ENCODE assay signal across 10 cellular contexts in genomic region chr19:13104848-13105646, GRCh38. TPM values are rescaled to one million over a fixed set of nuclear protein-coding genes. Genes with fewer than 3 reads are reported as not detected.
DNase-seq lines count a peak whose midpoint lies in the region; ATAC-seq, FAIRE-seq and TF ChIP-seq lines count a peak whose summit lies in the region.
"Had no signal": no experiment of that assay in that cellular context is flagged by ENCODE, and none has a peak within 500 bp of the region (broad histone marks: within the 10 kb centered on the region; RNA-seq: fewer than 3 reads in every experiment).

No MANE protein-coding gene starts in this region.

- H3K4me1 ChIP-seq in liver (ENCODE audit: control insufficient read depth in 4 of 4, insufficient read depth in 4 of 4, low read length in 3 of 4) (peaks cover 5 to 18% (median 7%) of the 10 kb centered on the region in 4 donors), HepG2 (ENCODE audit: insufficient read depth, low read length) (peaks cover 20% of the 10 kb centered on the region), uterus (peaks cover 0 to 8% of the 10 kb centered on the region in 2 donors)

- CTCF ChIA-PET in HepG2 (lab: Yijun Ruan, JAX; ENCODE audit: low intra/inter-chr PET ratio, low total read pairs), result no interaction called here

- no peak overlapping the region for H2AFZ ChIP-seq in HepG2 (ENCODE audit: low read length)

- TF ChIP-seq CTCF in liver (IDR thresholded peaks at IDR 0.05; ENCODE audit: low read depth, low read length, missing input control), result no peak
- TF ChIP-seq CTCF in HepG2 (CRISPR knock-in tag; IDR thresholded peaks at IDR 0.05), result no peak
- 0 out of 2 replicates have a peak, but pooled peaks have one; percentile 4 for TF ChIP-seq CTCF in VCaP (conservative IDR thresholded peaks at IDR 0.05)
- no peak for TF ChIP-seq CTCF in uterus (IDR thresholded peaks at IDR 0.05)

- H3K9ac ChIP-seq in liver (ENCODE audit: low read depth in 1 of 2, low read length in 2 of 2) (no peak overlapping the region), HepG2 (ENCODE audit: insufficient read depth, low read depth, low read length) (no peak overlapping the region)

- H3K36me3 Mint-ChIP-seq in immature natural killer cell, result peaks cover 0 to 3% (median 0%) of the 10 kb centered on the region in 3 donors

- H3K9me3 Mint-ChIP-seq in immature natural killer cell, result peaks cover 0 to 4% (median 2%) of the 10 kb centered on the region in 6 donors
- H3K9me3 Mint-ChIP-seq: nephron had no signal

- no peaks in the 10 kb centered on the region for H4K20me1 ChIP-seq in HepG2 (ENCODE audit: insufficient read depth, low read length)

- no peak for TF ChIP-seq RAD21 in liver (IDR thresholded peaks at IDR 0.05)
- no peak for TF ChIP-seq RAD21 in HepG2 (CRISPR knock-in tag; IDR thresholded peaks at IDR 0.05)

- no TSS peak for BruUV-seq in HepG2 (replicated peaks; lab: Mats Ljungman, UMichigan)

- peak overlapping the region; percentile 68 to 90 (median 88) for H3K27ac Mint-ChIP-seq in immature natural killer cell
- H3K27ac Mint-ChIP-seq: nephron had no signal

- DNase-seq in HepG2 (ENCODE audit: low spot score) (no peak), immature natural killer cell (peak in 2 of 3 donors; percentile 37 to 51), uterus (peak in 1 of 2 donors; percentile 34), cerebellar nuclear complex (lab: John Stamatoyannopoulos, UW) (no peak)

- H3K9me3 ChIP-seq in liver (ENCODE audit: control insufficient read depth in 4 of 4, low read length in 3 of 4), result no peaks in the 10 kb centered on the region
- no peaks in the 10 kb centered on the region for H3K9me3 ChIP-seq in HepG2 (ENCODE audit: low read length)
- H3K9me3 ChIP-seq in uterus, result no peaks in the 10 kb centered on the region

- intact Hi-C loops in HepG2 (cut with micrococcal nuclease; ENCODE audit: unreplicated experiment) (no loop called here), uterus (cut with DNase I; ENCODE audit: low total_unique reads) (no loop called here)

- H3K27ac ChIP-seq in liver (ENCODE audit: low read depth in 1 of 2, low read length in 2 of 2) (peak overlapping the region; percentile 48 to 59), HepG2 (ENCODE audit: extremely low read length, insufficient read depth, low read length) (no peak overlapping the region), VCaP (no peak overlapping the region), uterus (peak overlapping the region; percentile 2 to 25)

- H3K4me1 Mint-ChIP-seq in immature natural killer cell, result peaks cover 26 to 31% of the 10 kb centered on the region in 2 donors

- H3K36me3 ChIP-seq in liver (ENCODE audit: control insufficient read depth in 4 of 4, insufficient read depth in 3 of 4, low read depth in 1 of 4, low read length in 3 of 4) (peaks cover 0 to 8% (median 2%) of the 10 kb centered on the region in 4 donors), HepG2 (replicated peaks in 1 of 2; ENCODE audit: control insufficient read depth in 1 of 2, insufficient read depth in 2 of 2, low read length in 2 of 2) (peaks cover 7 to 14% of the 10 kb centered on the region in 2 experiments; a peak in 4 of 5 replicates), uterus (no peaks in the 10 kb centered on the region)

- H3K4me2 ChIP-seq in HepG2 (ENCODE audit: low read depth, low read length), result no peak overlapping the region

- in situ Hi-C loops in HepG2 (cut with HindIII; ENCODE audit: extremely low pct_ligation_motif_present, low pct_unique_long_range_greater_than_20kb), result no loop called here

- no peak for FAIRE-seq in HepG2 (lab: Jason Lieb, UNC)
- FAIRE-seq: bronchial epithelial cell had no signal

- 80% methylated on average over 26 of the region's 26 CpGs for WGBS in liver
- WGBS in HepG2 (ENCODE audit: low lambda C conversion rate), result 95% methylated on average over 21 of the region's 26 CpGs

- no peak for TF ChIP-seq EP300 in HepG2 (IDR thresholded peaks at IDR 0.05; ENCODE audit: low read depth in 2 of 2, low read length in 2 of 2)
- no peak for TF ChIP-seq EP300 in HepG2 (CRISPR knock-in tag; IDR thresholded peaks at IDR 0.05; ENCODE audit: borderline replicate concordance)

- POLR2A ChIA-PET in HepG2 (lab: Yijun Ruan, JAX), result interaction anchor here (1.2 kb wide), 1 partner anchor 13 kb away, joined by 5 read pairs; the partner anchor contains the start of gene NACC1

- H3K27me3 ChIP-seq in liver (ENCODE audit: control insufficient read depth in 4 of 4, insufficient read depth in 4 of 4, low read length in 3 of 4), result no peaks in the 10 kb centered on the region
- no peaks in the 10 kb centered on the region for H3K27me3 ChIP-seq in HepG2 (ENCODE audit: control insufficient read depth in 1 of 2, insufficient read depth in 2 of 2, low read length in 2 of 2)
- H3K27me3 ChIP-seq in uterus, result no peaks in the 10 kb centered on the region

- no peak for ATAC-seq in HepG2
- no peak for ATAC-seq in GM19463 (IDR thresholded peaks at IDR 0.05; ENCODE audit: unreplicated experiment)
- ATAC-seq in HG03280 (IDR thresholded peaks at IDR 0.05; ENCODE audit: unreplicated experiment), result no peak

- peaks cover 9 to 11% (median 9%) of the 10 kb centered on the region in 3 donors for H3K27me3 Mint-ChIP-seq in immature natural killer cell (ENCODE audit: low read depth in 3 of 3)

- peak overlapping the region; percentile 90 to 98 (median 93) for H3K4me3 Mint-ChIP-seq in immature natural killer cell
- H3K4me3 Mint-ChIP-seq: nephron had no signal

- 0 out of 4 replicates have a peak, but pooled peaks of 1 of the 2 experiments have one; percentile 10 for TF ChIP-seq POLR2A in HepG2 (IDR thresholded peaks at IDR 0.05; ENCODE audit: insufficient read depth in 1 of 2, low read depth in 2 of 2, low read length in 2 of 2)
- TF ChIP-seq POLR2A in uterus (IDR thresholded peaks at IDR 0.05), result no peak

- no peak overlapping the region for H3K4me3 ChIP-seq in liver (ENCODE audit: low read depth in 1 of 3, low read length in 3 of 3)
- H3K4me3 ChIP-seq in HepG2 (replicated peaks in 1 of 3; ENCODE audit: insufficient read depth in 1 of 3, low read depth in 2 of 3, low read length in 3 of 3), result no peak overlapping the region
- no peak overlapping the region for H3K4me3 ChIP-seq in uterus

- H3K79me2 ChIP-seq in HepG2 (ENCODE audit: insufficient read depth, low read length), result no peaks in the 10 kb centered on the region

RNA-seq across cellular contexts. Expression of gene LYL1, which starts 2.4 kb away (rescaled TPM):
- 10 to 100 TPM in 1 of 2 donors, 1 to 10 TPM in 1; 2.0 to 69.7 TPM for total RNA-seq in liver
- 1 to 10 TPM in 1 of 2 donors, under 1 TPM in 1; 0.35 to 2.6 TPM for polyA plus RNA-seq in liver
- total RNA-seq in HepG2 (2016; rRNA removed; fragmentation: Illumina TruSeq; extraction: Trizol), result 0.69 and 0.75 TPM in 2 replicates
- total RNA-seq in HepG2 (2016; cell fraction: cytosol; rRNA removed; fragmentation: Illumina TruSeq; extraction: Trizol; ENCODE audit: low read depth), result 0.79 and 0.91 TPM in 2 replicates
- 0.40 and 0.97 TPM in 2 replicates for total RNA-seq in HepG2 (2016; cell fraction: insoluble cytoplasmic fraction; rRNA removed; fragmentation: Illumina TruSeq; extraction: Trizol)
- 0.74 and 0.90 TPM in 2 replicates for total RNA-seq in HepG2 (2016; cell fraction: membrane; rRNA removed; fragmentation: Illumina TruSeq; extraction: Trizol)
- total RNA-seq in HepG2 (2016; cell fraction: nucleus; rRNA removed; fragmentation: Illumina TruSeq; extraction: Trizol), result 0.31 and 0.75 TPM in 2 replicates
- 0.72 and 0.92 TPM in 2 replicates for polyA plus RNA-seq in HepG2 (2011; rRNA removed)
- polyA plus RNA-seq in HepG2 (2011; cell fraction: cytosol; rRNA removed), result 0.71 and 1.6 TPM in 2 replicates
- 2.0 and 2.6 TPM in 2 replicates for polyA plus RNA-seq in HepG2 (2011; cell fraction: nucleus; rRNA removed)
- polyA plus RNA-seq in HepG2 (2012), result 0.31 and 0.32 TPM in 2 replicates
- polyA plus RNA-seq in HepG2 (2016; cell fraction: cytosol; fragmentation: Illumina TruSeq; extraction: Trizol; ENCODE audit: low read depth), result 0.57 and 0.66 TPM in 2 replicates
- 0.51 and 0.59 TPM in 2 replicates for polyA plus RNA-seq in HepG2 (2016; cell fraction: insoluble cytoplasmic fraction; fragmentation: Illumina TruSeq; extraction: Trizol; ENCODE audit: low read depth)
- 0.76 and 0.86 TPM in 2 replicates for polyA plus RNA-seq in HepG2 (2016; cell fraction: membrane; fragmentation: Illumina TruSeq; extraction: Trizol; ENCODE audit: low read depth)
- 0.93 and 1.5 TPM in 2 replicates for polyA plus RNA-seq in HepG2 (2016; cell fraction: nucleus; fragmentation: Illumina TruSeq; extraction: Trizol; ENCODE audit: insufficient read depth, low read depth)
- 0.09 and 1.9 TPM in 2 replicates for polyA minus RNA-seq in HepG2 (2011; rRNA and poly(A)+ RNA removed; ENCODE audit: low replicate concordance)
- polyA minus RNA-seq in HepG2 (2011; cell fraction: cytosol; rRNA and poly(A)+ RNA removed), result 0.49 and 0.70 TPM in 2 replicates
- 0.64 and 1.1 TPM in 2 replicates for polyA minus RNA-seq in HepG2 (2011; cell fraction: nucleus; rRNA and poly(A)+ RNA removed)
- 1 to 10 TPM; 1.1 to 2.2 (median 2.1) TPM for polyA plus RNA-seq in immature natural killer cell
- 10 to 100 TPM in 3 of 4 donors, 1 to 10 TPM in 1; 2.6 to 15.5 (median 11.1) TPM for total RNA-seq in uterus

RNA-seq across cellular contexts. Expression of gene TRMT1, which starts 11.5 kb away (rescaled TPM):
- total RNA-seq in liver, result 10 to 100 TPM in 1 of 2 donors, 1 to 10 TPM in 1; 8.3 to 15.6 TPM
- polyA plus RNA-seq in liver, result 10 to 100 TPM in 1 of 2 donors, 1 to 10 TPM in 1; 9.8 to 13.7 TPM
- total RNA-seq in HepG2 (2016; rRNA removed; fragmentation: Illumina TruSeq; extraction: Trizol), result 27.9 and 44.1 TPM in 2 replicates
- 9.6 and 11.8 TPM in 2 replicates for total RNA-seq in HepG2 (2016; cell fraction: cytosol; rRNA removed; fragmentation: Illumina TruSeq; extraction: Trizol; ENCODE audit: low read depth)
- 23.9 and 45.4 TPM in 2 replicates for total RNA-seq in HepG2 (2016; cell fraction: insoluble cytoplasmic fraction; rRNA removed; fragmentation: Illumina TruSeq; extraction: Trizol)
- 14.3 and 15.5 TPM in 2 replicates for total RNA-seq in HepG2 (2016; cell fraction: membrane; rRNA removed; fragmentation: Illumina TruSeq; extraction: Trizol)
- 55.3 and 60.2 TPM in 2 replicates for total RNA-seq in HepG2 (2016; cell fraction: nucleus; rRNA removed; fragmentation: Illumina TruSeq; extraction: Trizol)
- polyA plus RNA-seq in HepG2 (2011; rRNA removed), result 35.5 and 42.9 TPM in 2 replicates
- polyA plus RNA-seq in HepG2 (2011; cell fraction: cytosol; rRNA removed), result 16.0 and 24.0 TPM in 2 replicates
- polyA plus RNA-seq in HepG2 (2011; cell fraction: nucleus; rRNA removed), result 421 and 529 TPM in 2 replicates
- 22.9 and 29.0 TPM in 2 replicates for polyA plus RNA-seq in HepG2 (2012)
- 9.7 and 9.9 TPM in 2 replicates for polyA plus RNA-seq in HepG2 (2016; cell fraction: cytosol; fragmentation: Illumina TruSeq; extraction: Trizol; ENCODE audit: low read depth)
- polyA plus RNA-seq in HepG2 (2016; cell fraction: insoluble cytoplasmic fraction; fragmentation: Illumina TruSeq; extraction: Trizol; ENCODE audit: low read depth), result 24.6 and 27.1 TPM in 2 replicates
- polyA plus RNA-seq in HepG2 (2016; cell fraction: membrane; fragmentation: Illumina TruSeq; extraction: Trizol; ENCODE audit: low read depth), result 10.7 and 11.5 TPM in 2 replicates
- 144 and 171 TPM in 2 replicates for polyA plus RNA-seq in HepG2 (2016; cell fraction: nucleus; fragmentation: Illumina TruSeq; extraction: Trizol; ENCODE audit: insufficient read depth, low read depth)
- polyA minus RNA-seq in HepG2 (2011; rRNA and poly(A)+ RNA removed; ENCODE audit: low replicate concordance), result 61.2 and 61.3 TPM in 2 replicates
- polyA minus RNA-seq in HepG2 (2011; cell fraction: cytosol; rRNA and poly(A)+ RNA removed), result 12.5 and 24.5 TPM in 2 replicates
- polyA minus RNA-seq in HepG2 (2011; cell fraction: nucleus; rRNA and poly(A)+ RNA removed), result 44.6 and 48.9 TPM in 2 replicates
- polyA plus RNA-seq in immature natural killer cell, result 10 to 100 TPM; 13.2 to 16.5 (median 16.3) TPM
- total RNA-seq in uterus, result 10 to 100 TPM; 23.2 to 99.4 (median 33.6) TPM

RNA-seq across cellular contexts. Expression of gene NACC1, which starts 13.0 kb away (rescaled TPM):
- total RNA-seq in liver (10 to 100 TPM; 16.7 to 18.7 TPM), HepG2 (2016; rRNA removed; fragmentation: Illumina TruSeq; extraction: Trizol) (31.8 and 46.7 TPM in 2 replicates), uterus (10 to 100 TPM; 13.4 to 28.1 (median 15.8) TPM)
- polyA plus RNA-seq in liver (10 to 100 TPM in 1 of 2 donors, under 1 TPM in 1; 0.86 to 24.7 TPM), HepG2 (2011; rRNA removed) (42.3 and 55.2 TPM in 2 replicates), immature natural killer cell (1 to 10 TPM in 2 of 3 donors, not detected in 1; 1.2 to 2.8 TPM)
- total RNA-seq in HepG2 (2016; cell fraction: cytosol; rRNA removed; fragmentation: Illumina TruSeq; extraction: Trizol; ENCODE audit: low read depth), result 6.8 and 8.2 TPM in 2 replicates
- total RNA-seq in HepG2 (2016; cell fraction: insoluble cytoplasmic fraction; rRNA removed; fragmentation: Illumina TruSeq; extraction: Trizol), result 29.7 and 42.3 TPM in 2 replicates
- 37.1 and 38.6 TPM in 2 replicates for total RNA-seq in HepG2 (2016; cell fraction: membrane; rRNA removed; fragmentation: Illumina TruSeq; extraction: Trizol)
- total RNA-seq in HepG2 (2016; cell fraction: nucleus; rRNA removed; fragmentation: Illumina TruSeq; extraction: Trizol), result 21.0 and 21.3 TPM in 2 replicates
- 33.3 and 62.6 TPM in 2 replicates for polyA plus RNA-seq in HepG2 (2011; cell fraction: cytosol; rRNA removed)
- polyA plus RNA-seq in HepG2 (2011; cell fraction: nucleus; rRNA removed), result 93.5 and 114 TPM in 2 replicates
- 13.2 and 18.2 TPM in 2 replicates for polyA plus RNA-seq in HepG2 (2012)
- 6.3 and 6.7 TPM in 2 replicates for polyA plus RNA-seq in HepG2 (2016; cell fraction: cytosol; fragmentation: Illumina TruSeq; extraction: Trizol; ENCODE audit: low read depth)
- 35.6 and 46.3 TPM in 2 replicates for polyA plus RNA-seq in HepG2 (2016; cell fraction: insoluble cytoplasmic fraction; fragmentation: Illumina TruSeq; extraction: Trizol; ENCODE audit: low read depth)
- 28.2 and 28.5 TPM in 2 replicates for polyA plus RNA-seq in HepG2 (2016; cell fraction: membrane; fragmentation: Illumina TruSeq; extraction: Trizol; ENCODE audit: low read depth)
- 37.4 and 39.4 TPM in 2 replicates for polyA plus RNA-seq in HepG2 (2016; cell fraction: nucleus; fragmentation: Illumina TruSeq; extraction: Trizol; ENCODE audit: insufficient read depth, low read depth)
- polyA minus RNA-seq in HepG2 (2011; rRNA and poly(A)+ RNA removed; ENCODE audit: low replicate concordance), result 91.1 and 200 TPM in 2 replicates
- polyA minus RNA-seq in HepG2 (2011; cell fraction: cytosol; rRNA and poly(A)+ RNA removed), result 45.0 and 58.7 TPM in 2 replicates
- 12.7 and 13.6 TPM in 2 replicates for polyA minus RNA-seq in HepG2 (2011; cell fraction: nucleus; rRNA and poly(A)+ RNA removed)

RNA-seq across cellular contexts. Expression of gene STX10, which starts 45.1 kb away (rescaled TPM):
- total RNA-seq in liver (10 to 100 TPM; 15.7 to 23.3 TPM), HepG2 (2016; rRNA removed; fragmentation: Illumina TruSeq; extraction: Trizol) (36.8 and 47.9 TPM in 2 replicates), uterus (10 to 100 TPM; 42.2 to 72.1 (median 44.8) TPM)
- polyA plus RNA-seq in liver (10 to 100 TPM; 19.2 to 32.7 TPM), HepG2 (2011; rRNA removed) (66.4 and 85.5 TPM in 2 replicates), immature natural killer cell (10 to 100 TPM; 56.8 to 92.5 (median 66.0) TPM)
- total RNA-seq in HepG2 (2016; cell fraction: cytosol; rRNA removed; fragmentation: Illumina TruSeq; extraction: Trizol; ENCODE audit: low read depth), result 56.0 and 67.5 TPM in 2 replicates
- 33.4 and 50.3 TPM in 2 replicates for total RNA-seq in HepG2 (2016; cell fraction: insoluble cytoplasmic fraction; rRNA removed; fragmentation: Illumina TruSeq; extraction: Trizol)
- total RNA-seq in HepG2 (2016; cell fraction: membrane; rRNA removed; fragmentation: Illumina TruSeq; extraction: Trizol), result 78.5 and 90.1 TPM in 2 replicates
- 27.2 and 35.2 TPM in 2 replicates for total RNA-seq in HepG2 (2016; cell fraction: nucleus; rRNA removed; fragmentation: Illumina TruSeq; extraction: Trizol)
- polyA plus RNA-seq in HepG2 (2011; cell fraction: cytosol; rRNA removed), result 58.0 and 78.9 TPM in 2 replicates
- polyA plus RNA-seq in HepG2 (2011; cell fraction: nucleus; rRNA removed), result 198 and 219 TPM in 2 replicates
- polyA plus RNA-seq in HepG2 (2012), result 28.8 and 43.3 TPM in 2 replicates
- 79.7 and 89.7 TPM in 2 replicates for polyA plus RNA-seq in HepG2 (2016; cell fraction: cytosol; fragmentation: Illumina TruSeq; extraction: Trizol; ENCODE audit: low read depth)
- polyA plus RNA-seq in HepG2 (2016; cell fraction: insoluble cytoplasmic fraction; fragmentation: Illumina TruSeq; extraction: Trizol; ENCODE audit: low read depth), result 39.4 and 44.9 TPM in 2 replicates
- 85.7 and 88.6 TPM in 2 replicates for polyA plus RNA-seq in HepG2 (2016; cell fraction: membrane; fragmentation: Illumina TruSeq; extraction: Trizol; ENCODE audit: low read depth)
- 76.5 and 85.3 TPM in 2 replicates for polyA plus RNA-seq in HepG2 (2016; cell fraction: nucleus; fragmentation: Illumina TruSeq; extraction: Trizol; ENCODE audit: insufficient read depth, low read depth)
- polyA minus RNA-seq in HepG2 (2011; rRNA and poly(A)+ RNA removed; ENCODE audit: low replicate concordance), result 37.6 and 153 TPM in 2 replicates
- polyA minus RNA-seq in HepG2 (2011; cell fraction: cytosol; rRNA and poly(A)+ RNA removed), result 11.9 and 14.2 TPM in 2 replicates
- polyA minus RNA-seq in HepG2 (2011; cell fraction: nucleus; rRNA and poly(A)+ RNA removed), result 10.3 and 12.1 TPM in 2 replicates

RNA-seq across cellular contexts. Expression of gene IER2, which starts 45.2 kb away (rescaled TPM):
- 10 to 100 TPM; 11.4 to 20.3 TPM for total RNA-seq in liver
- 10 to 100 TPM; 23.6 to 38.9 TPM for polyA plus RNA-seq in liver
- total RNA-seq in HepG2 (2016; rRNA removed; fragmentation: Illumina TruSeq; extraction: Trizol), result 10.0 and 14.3 TPM in 2 replicates
- 5.0 and 5.9 TPM in 2 replicates for total RNA-seq in HepG2 (2016; cell fraction: cytosol; rRNA removed; fragmentation: Illumina TruSeq; extraction: Trizol; ENCODE audit: low read depth)
- 8.1 and 16.1 TPM in 2 replicates for total RNA-seq in HepG2 (2016; cell fraction: insoluble cytoplasmic fraction; rRNA removed; fragmentation: Illumina TruSeq; extraction: Trizol)
- 10.0 and 11.1 TPM in 2 replicates for total RNA-seq in HepG2 (2016; cell fraction: membrane; rRNA removed; fragmentation: Illumina TruSeq; extraction: Trizol)
- total RNA-seq in HepG2 (2016; cell fraction: nucleus; rRNA removed; fragmentation: Illumina TruSeq; extraction: Trizol), result 12.6 and 13.6 TPM in 2 replicates
- 10.1 and 12.9 TPM in 2 replicates for polyA plus RNA-seq in HepG2 (2011; rRNA removed)
- 14.4 and 15.3 TPM in 2 replicates for polyA plus RNA-seq in HepG2 (2011; cell fraction: cytosol; rRNA removed)
- polyA plus RNA-seq in HepG2 (2011; cell fraction: nucleus; rRNA removed), result 84.6 and 97.2 TPM in 2 replicates
- 20.1 and 25.8 TPM in 2 replicates for polyA plus RNA-seq in HepG2 (2012)
- polyA plus RNA-seq in HepG2 (2016; cell fraction: cytosol; fragmentation: Illumina TruSeq; extraction: Trizol; ENCODE audit: low read depth), result 5.5 and 5.8 TPM in 2 replicates
- 17.5 and 22.6 TPM in 2 replicates for polyA plus RNA-seq in HepG2 (2016; cell fraction: insoluble cytoplasmic fraction; fragmentation: Illumina TruSeq; extraction: Trizol; ENCODE audit: low read depth)
- 9.7 and 9.8 TPM in 2 replicates for polyA plus RNA-seq in HepG2 (2016; cell fraction: membrane; fragmentation: Illumina TruSeq; extraction: Trizol; ENCODE audit: low read depth)
- polyA plus RNA-seq in HepG2 (2016; cell fraction: nucleus; fragmentation: Illumina TruSeq; extraction: Trizol; ENCODE audit: insufficient read depth, low read depth), result 39.1 and 40.8 TPM in 2 replicates
- polyA minus RNA-seq in HepG2 (2011; rRNA and poly(A)+ RNA removed; ENCODE audit: low replicate concordance), result 8.1 and 9.7 TPM in 2 replicates
- 7.0 and 7.3 TPM in 2 replicates for polyA minus RNA-seq in HepG2 (2011; cell fraction: cytosol; rRNA and poly(A)+ RNA removed)
- 9.7 and 9.9 TPM in 2 replicates for polyA minus RNA-seq in HepG2 (2011; cell fraction: nucleus; rRNA and poly(A)+ RNA removed)
- 100 to 1,000 TPM; 395 to 487 (median 487) TPM for polyA plus RNA-seq in immature natural killer cell
- 100 to 1,000 TPM in 1 of 4 donors, 10 to 100 TPM in 3; 15.1 to 108 (median 66.7) TPM for total RNA-seq in uterus

Comparison
In these comparisons a context has a peak if more than half of its experiments do, and no peak if none do; other contexts are left out.
1. H3K27ac ChIP-seq: peak in liver (2 of 2) and uterus (2 of 2); none in HepG2 (single experiment) and VCaP (single experiment).
2. DNase-seq: peak in immature natural killer cell (2 of 3); none in HepG2 (single experiment) and cerebellar nuclear complex (0 of 2).